Comparison of ENCODE assay signal across 1 cellular context in the genomic region with DNA sequence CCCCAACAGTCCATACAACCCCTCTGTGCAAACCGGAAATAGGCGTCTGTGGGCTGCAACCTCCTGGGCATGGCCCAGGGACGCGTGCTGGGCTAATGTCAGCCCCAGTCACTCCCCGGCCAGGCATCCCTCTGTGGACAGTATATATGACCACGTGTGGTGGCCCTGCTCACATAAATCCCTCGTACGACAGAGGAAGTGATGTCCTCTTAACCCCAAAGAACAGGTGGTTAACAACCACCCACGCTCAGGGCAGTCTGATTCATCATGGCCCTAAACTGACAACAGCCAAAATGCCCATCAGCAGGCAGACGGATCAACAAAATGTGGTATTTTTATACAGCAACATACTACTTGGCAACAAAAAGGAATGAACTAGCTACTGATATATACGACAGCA.
TF ChIP-seq lines count a peak whose summit lies in the region.

No MANE protein-coding gene starts in this region.

TF ChIP-seq in SK-N-SH, 30 proteins besides CTCF, POLR2A, EP300 and RAD21:
- TF ChIP-seq TEAD4 (IDR thresholded peaks at IDR 0.05; ENCODE audit: borderline replicate concordance, insufficient read depth) (no peak), GABPA (IDR thresholded peaks at IDR 0.05; ENCODE audit: low read depth) (no peak), RCOR1 (IDR thresholded peaks at IDR 0.05; ENCODE audit: low read length) (no peak), CHD2 (IDR thresholded peaks at IDR 0.05; ENCODE audit: low read length, partially characterized antibody) (no peak), MXI1 (IDR thresholded peaks at IDR 0.05; ENCODE audit: low read depth, low read length) (no peak)
- TF ChIP-seq, protein P1, sequence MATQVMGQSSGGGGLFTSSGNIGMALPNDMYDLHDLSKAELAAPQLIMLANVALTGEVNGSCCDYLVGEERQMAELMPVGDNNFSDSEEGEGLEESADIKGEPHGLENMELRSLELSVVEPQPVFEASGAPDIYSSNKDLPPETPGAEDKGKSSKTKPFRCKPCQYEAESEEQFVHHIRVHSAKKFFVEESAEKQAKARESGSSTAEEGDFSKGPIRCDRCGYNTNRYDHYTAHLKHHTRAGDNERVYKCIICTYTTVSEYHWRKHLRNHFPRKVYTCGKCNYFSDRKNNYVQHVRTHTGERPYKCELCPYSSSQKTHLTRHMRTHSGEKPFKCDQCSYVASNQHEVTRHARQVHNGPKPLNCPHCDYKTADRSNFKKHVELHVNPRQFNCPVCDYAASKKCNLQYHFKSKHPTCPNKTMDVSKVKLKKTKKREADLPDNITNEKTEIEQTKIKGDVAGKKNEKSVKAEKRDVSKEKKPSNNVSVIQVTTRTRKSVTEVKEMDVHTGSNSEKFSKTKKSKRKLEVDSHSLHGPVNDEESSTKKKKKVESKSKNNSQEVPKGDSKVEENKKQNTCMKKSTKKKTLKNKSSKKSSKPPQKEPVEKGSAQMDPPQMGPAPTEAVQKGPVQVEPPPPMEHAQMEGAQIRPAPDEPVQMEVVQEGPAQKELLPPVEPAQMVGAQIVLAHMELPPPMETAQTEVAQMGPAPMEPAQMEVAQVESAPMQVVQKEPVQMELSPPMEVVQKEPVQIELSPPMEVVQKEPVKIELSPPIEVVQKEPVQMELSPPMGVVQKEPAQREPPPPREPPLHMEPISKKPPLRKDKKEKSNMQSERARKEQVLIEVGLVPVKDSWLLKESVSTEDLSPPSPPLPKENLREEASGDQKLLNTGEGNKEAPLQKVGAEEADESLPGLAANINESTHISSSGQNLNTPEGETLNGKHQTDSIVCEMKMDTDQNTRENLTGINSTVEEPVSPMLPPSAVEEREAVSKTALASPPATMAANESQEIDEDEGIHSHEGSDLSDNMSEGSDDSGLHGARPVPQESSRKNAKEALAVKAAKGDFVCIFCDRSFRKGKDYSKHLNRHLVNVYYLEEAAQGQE (IDR thresholded peaks at IDR 0.05; ENCODE audit: low read depth, low read length) = no peak
- TF ChIP-seq, protein P2, sequence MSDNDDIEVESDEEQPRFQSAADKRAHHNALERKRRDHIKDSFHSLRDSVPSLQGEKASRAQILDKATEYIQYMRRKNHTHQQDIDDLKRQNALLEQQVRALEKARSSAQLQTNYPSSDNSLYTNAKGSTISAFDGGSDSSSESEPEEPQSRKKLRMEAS (IDR thresholded peaks at IDR 0.05; ENCODE audit: low read depth) = no peak
- TF ChIP-seq, protein P3, sequence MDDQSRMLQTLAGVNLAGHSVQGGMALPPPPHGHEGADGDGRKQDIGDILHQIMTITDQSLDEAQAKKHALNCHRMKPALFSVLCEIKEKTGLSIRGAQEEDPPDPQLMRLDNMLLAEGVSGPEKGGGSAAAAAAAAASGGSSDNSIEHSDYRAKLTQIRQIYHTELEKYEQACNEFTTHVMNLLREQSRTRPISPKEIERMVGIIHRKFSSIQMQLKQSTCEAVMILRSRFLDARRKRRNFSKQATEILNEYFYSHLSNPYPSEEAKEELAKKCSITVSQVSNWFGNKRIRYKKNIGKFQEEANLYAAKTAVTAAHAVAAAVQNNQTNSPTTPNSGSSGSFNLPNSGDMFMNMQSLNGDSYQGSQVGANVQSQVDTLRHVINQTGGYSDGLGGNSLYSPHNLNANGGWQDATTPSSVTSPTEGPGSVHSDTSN (IDR thresholded peaks at IDR 0.05) = no peak
TF ChIP-seq in SK-N-SH: peak in this region for 0.
